Comparison of ENCODE assay signal across 16 cellular contexts in the genomic region with DNA sequence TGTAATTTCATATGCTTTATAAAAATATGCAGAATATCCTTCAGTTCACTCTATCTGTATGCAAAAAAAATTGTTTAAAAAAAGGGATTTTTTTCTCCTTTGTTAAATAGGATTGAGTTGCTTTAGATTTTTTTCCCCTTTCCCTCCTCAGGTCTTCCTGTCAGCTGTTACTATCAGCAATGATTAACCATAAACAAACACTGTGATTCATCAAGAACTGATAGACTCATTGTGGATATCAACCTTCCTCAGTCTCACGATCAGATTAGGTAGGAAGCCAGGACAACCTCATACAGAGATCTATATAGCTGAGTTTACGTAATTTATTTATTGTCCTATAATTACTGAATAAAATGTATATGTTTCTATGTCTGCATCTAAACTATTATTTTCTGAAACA.
DNase-seq lines count a peak whose midpoint lies in the region; ATAC-seq, FAIRE-seq and TF ChIP-seq lines count a peak whose summit lies in the region.
"Had no signal": no experiment of that assay in that cellular context is flagged by ENCODE, and none has a peak within 500 bp of the region (broad histone marks: within the 10 kb centered on the region; RNA-seq: fewer than 3 reads in every experiment).

No MANE protein-coding gene starts in this region.

- FAIRE-seq in D721Med (lab: Jason Lieb, UNC) (peak; percentile 21), HepG2 (lab: Jason Lieb, UNC) (peak; percentile 66)

- POLR2A ChIA-PET in HepG2 (lab: Yijun Ruan, JAX) (no interaction called here), OCI-LY7 (lab: Charles Lee) (no interaction called here)

- no peak for TF ChIP-seq POLR2A in HepG2 (IDR thresholded peaks at IDR 0.05; ENCODE audit: insufficient read depth in 1 of 2, low read depth in 2 of 2, low read length in 2 of 2)

- no peaks in the 10 kb centered on the region for H3K9me2 ChIP-seq in OCI-LY7 (ENCODE audit: insufficient read depth, low read length)

- CTCF ChIA-PET in HepG2 (lab: Yijun Ruan, JAX; ENCODE audit: low intra/inter-chr PET ratio, low total read pairs) (no interaction called here), OCI-LY7 (lab: Charles Lee; ENCODE audit: unreplicated experiment) (no interaction called here)

- H4K20me1 ChIP-seq in HepG2 (ENCODE audit: insufficient read depth, low read length) (no peaks in the 10 kb centered on the region), OCI-LY7 (ENCODE audit: insufficient read depth, low read length) (no peaks in the 10 kb centered on the region)

- H3K4me2 ChIP-seq in HepG2 (ENCODE audit: low read depth, low read length) = peak overlapping the region; percentile 29; the same call in 1 of the 2 replicates
- no peak overlapping the region for H3K4me2 ChIP-seq in OCI-LY7 (ENCODE audit: low read length)
- H3K4me2 ChIP-seq: GM23338 had no signal

- no peaks in the 10 kb centered on the region for H3K79me2 ChIP-seq in HepG2 (ENCODE audit: insufficient read depth, low read length)
- no peaks in the 10 kb centered on the region for H3K79me2 ChIP-seq in OCI-LY7 (ENCODE audit: insufficient read depth, low read depth, low read length)

- in situ Hi-C loops in HepG2 (cut with HindIII; ENCODE audit: extremely low pct_ligation_motif_present, low pct_unique_long_range_greater_than_20kb) = no loop called here

- TF ChIP-seq RAD21 in HepG2 (CRISPR knock-in tag; IDR thresholded peaks at IDR 0.05) = no peak

- H3K4me1 ChIP-seq in HepG2 (ENCODE audit: insufficient read depth, low read length) (peaks cover 19% of the 10 kb centered on the region), OCI-LY7 (ENCODE audit: insufficient read depth, low read length, poor library complexity, severe bottlenecking) (no peaks in the 10 kb centered on the region)
- H3K4me1 ChIP-seq: gastroesophageal sphincter had no signal

- DNase-seq in D721Med (ENCODE audit: insufficient read length, low spot score) = no peak
- peak; percentile 74 for DNase-seq in M059J (ENCODE audit: low read depth)
- peak; percentile 49 for DNase-seq in choroid plexus epithelial cell (ENCODE audit: low read depth)
- DNase-seq in HepG2 (ENCODE audit: low spot score) = peak; percentile 88
- no peak for DNase-seq in activated CD8-positive, alpha-beta memory T cell treated with anti-CD3 and anti-CD28 coated beads, Interleukin-2, amount 50 U/mL, for 48 hours
- DNase-seq in OCI-LY7 (ENCODE audit: low spot score) = no peak
- no peak for DNase-seq in AML-193 (lab: John Stamatoyannopoulos, UW)
- DNase-seq: activated effector memory CD4-positive, alpha-beta T cell treated with Interleukin-2 at 50 U/mL for 16 hours; DMS153; effector memory CD8-positive, alpha-beta T cell; NCI-H1105; ovary; stimulated activated naive CD4-positive, alpha-beta T cell treated with Interleukin-2 at 50 U/mL for 16 hours had no signal

- peak; percentile 100 for ATAC-seq in HepG2
- ATAC-seq in GM19324 (IDR thresholded peaks at IDR 0.05; ENCODE audit: low FRiP score, unreplicated experiment) = no peak
- ATAC-seq: effector memory CD8-positive, alpha-beta T cell; gastroesophageal sphincter; GM23338 had no signal

- H3K9ac ChIP-seq in HepG2 (ENCODE audit: insufficient read depth, low read depth, low read length) = 0 out of 2 replicates have a peak overlapping the region, but pooled peaks have one; percentile 40

- no peaks in the 10 kb centered on the region for H3K36me3 ChIP-seq in HepG2 (replicated peaks in 1 of 2; ENCODE audit: control insufficient read depth in 1 of 2, insufficient read depth in 2 of 2, low read length in 2 of 2)
- H3K36me3 ChIP-seq in OCI-LY7 (ENCODE audit: insufficient read depth, low read length) = no peaks in the 10 kb centered on the region
- H3K36me3 ChIP-seq: gastroesophageal sphincter, ovary had no signal

- H3K27me3 ChIP-seq in HepG2 (ENCODE audit: control insufficient read depth in 1 of 2, insufficient read depth in 2 of 2, low read length in 2 of 2) = no peaks in the 10 kb centered on the region
- H3K27me3 ChIP-seq: gastroesophageal sphincter, ovary had no signal

- WGBS in HepG2 (ENCODE audit: low lambda C conversion rate) = 40% methylated on average over 2 of the region's 2 CpGs

- BruUV-seq in HepG2 (replicated peaks; lab: Mats Ljungman, UMichigan) = no TSS peak
- no TSS peak for BruUV-seq in OCI-LY7 (replicated peaks; lab: Mats Ljungman, UMichigan)

- H3K9me3 ChIP-seq in HepG2 (ENCODE audit: low read length) = no peaks in the 10 kb centered on the region
- no peaks in the 10 kb centered on the region for H3K9me3 ChIP-seq in OCI-LY7 (ENCODE audit: low read length)
- H3K9me3 ChIP-seq: gastroesophageal sphincter, ovary had no signal

- TF ChIP-seq EP300 in HepG2 (IDR thresholded peaks at IDR 0.05; ENCODE audit: low read depth in 2 of 2, low read length in 2 of 2) (peak in 1 of 2 experiments; percentile 62; a peak in 2 of 4 replicates), HepG2 (CRISPR knock-in tag; IDR thresholded peaks at IDR 0.05; ENCODE audit: borderline replicate concordance) (no peak)

- TF ChIP-seq CTCF in D721Med (IDR thresholded peaks at IDR 0.05; ENCODE audit: insufficient read depth, missing control alignments) = no peak
- TF ChIP-seq CTCF in choroid plexus epithelial cell (conservative IDR thresholded peaks at IDR 0.05; ENCODE audit: low read depth, low read length) = no peak
- TF ChIP-seq CTCF in HepG2 (CRISPR knock-in tag; IDR thresholded peaks at IDR 0.05) = no peak
- TF ChIP-seq CTCF in OCI-LY7 (conservative IDR thresholded peaks at IDR 0.05; ENCODE audit: low read length) = no peak

- intact Hi-C loops in HepG2 (cut with micrococcal nuclease; ENCODE audit: unreplicated experiment) = no loop called here
- intact Hi-C loops in OCI-LY7 (cut with micrococcal nuclease; ENCODE audit: unreplicated experiment) = no loop called here

- H3K4me3 ChIP-seq in choroid plexus epithelial cell (ENCODE audit: low read depth, low read length) (no peak overlapping the region), HepG2 (replicated peaks in 1 of 3; ENCODE audit: insufficient read depth in 1 of 3, low read depth in 2 of 3, low read length in 3 of 3) (no peak overlapping the region; a peak in 1 of 6 replicates), OCI-LY7 (ENCODE audit: low read depth, low read length, poor library complexity, severe bottlenecking) (no peak overlapping the region)
- H3K4me3 ChIP-seq: gastroesophageal sphincter, GM23338, ovary had no signal

- H2AFZ ChIP-seq in HepG2 (ENCODE audit: low read length) = no peak overlapping the region
- no peak overlapping the region for H2AFZ ChIP-seq in OCI-LY7 (ENCODE audit: low read length)
- H2AFZ ChIP-seq: GM23338 had no signal

- H3K27ac ChIP-seq in HepG2 (ENCODE audit: extremely low read length, insufficient read depth, low read length) = peak overlapping the region; percentile 61
- H3K27ac ChIP-seq in OCI-LY7 (ENCODE audit: low read depth, low read length, poor library complexity, severe bottlenecking) = no peak overlapping the region
- H3K27ac ChIP-seq: gastroesophageal sphincter, ovary had no signal

TF ChIP-seq in HepG2, 621 proteins besides CTCF, POLR2A, EP300 and RAD21 (continues in another document):
- TF ChIP-seq SOX6 (IDR thresholded peaks at IDR 0.05) (no peak), SOX6 (CRISPR knock-in tag; IDR thresholded peaks at IDR 0.05) (peak; percentile 30; the same call in 1 of the 2 replicates), SAP130 (CRISPR knock-in tag; IDR thresholded peaks at IDR 0.05; ENCODE audit: low read depth) (peak; percentile 61), ZMYM4 (CRISPR knock-in tag; IDR thresholded peaks at IDR 0.05) (peak; percentile 74), KMT2B (CRISPR knock-in tag; IDR thresholded peaks at IDR 0.05) (0 out of 2 replicates have a peak, but pooled peaks have one; percentile 11), FOXJ3 (CRISPR knock-in tag; IDR thresholded peaks at IDR 0.05; ENCODE audit: borderline replicate concordance) (0 out of 2 replicates have a peak, but pooled peaks have one; percentile 21), ETV5 (CRISPR knock-in tag; IDR thresholded peaks at IDR 0.05; ENCODE audit: borderline replicate concordance) (peak; percentile 67; the same call in 1 of the 2 replicates)
- TF ChIP-seq, protein P1, sequence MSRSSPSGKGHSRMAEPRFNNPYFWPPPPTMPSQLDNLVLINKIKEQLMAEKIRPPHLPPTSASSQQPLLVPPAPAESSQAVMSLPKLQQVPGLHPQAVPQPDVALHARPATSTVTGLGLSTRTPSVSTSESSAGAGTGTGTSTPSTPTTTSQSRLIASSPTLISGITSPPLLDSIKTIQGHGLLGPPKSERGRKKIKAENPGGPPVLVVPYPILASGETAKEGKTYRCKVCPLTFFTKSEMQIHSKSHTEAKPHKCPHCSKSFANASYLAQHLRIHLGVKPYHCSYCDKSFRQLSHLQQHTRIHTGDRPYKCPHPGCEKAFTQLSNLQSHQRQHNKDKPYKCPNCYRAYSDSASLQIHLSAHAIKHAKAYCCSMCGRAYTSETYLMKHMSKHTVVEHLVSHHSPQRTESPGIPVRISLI (CRISPR knock-in tag; IDR thresholded peaks at IDR 0.05; ENCODE audit: borderline replicate concordance) = peak; percentile 21; the same call in 1 of the 2 replicates
- TF ChIP-seq, protein P2, sequence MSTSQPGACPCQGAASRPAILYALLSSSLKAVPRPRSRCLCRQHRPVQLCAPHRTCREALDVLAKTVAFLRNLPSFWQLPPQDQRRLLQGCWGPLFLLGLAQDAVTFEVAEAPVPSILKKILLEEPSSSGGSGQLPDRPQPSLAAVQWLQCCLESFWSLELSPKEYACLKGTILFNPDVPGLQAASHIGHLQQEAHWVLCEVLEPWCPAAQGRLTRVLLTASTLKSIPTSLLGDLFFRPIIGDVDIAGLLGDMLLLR (CRISPR knock-in tag; IDR thresholded peaks at IDR 0.05) = no peak
- TF ChIP-seq, protein P3, sequence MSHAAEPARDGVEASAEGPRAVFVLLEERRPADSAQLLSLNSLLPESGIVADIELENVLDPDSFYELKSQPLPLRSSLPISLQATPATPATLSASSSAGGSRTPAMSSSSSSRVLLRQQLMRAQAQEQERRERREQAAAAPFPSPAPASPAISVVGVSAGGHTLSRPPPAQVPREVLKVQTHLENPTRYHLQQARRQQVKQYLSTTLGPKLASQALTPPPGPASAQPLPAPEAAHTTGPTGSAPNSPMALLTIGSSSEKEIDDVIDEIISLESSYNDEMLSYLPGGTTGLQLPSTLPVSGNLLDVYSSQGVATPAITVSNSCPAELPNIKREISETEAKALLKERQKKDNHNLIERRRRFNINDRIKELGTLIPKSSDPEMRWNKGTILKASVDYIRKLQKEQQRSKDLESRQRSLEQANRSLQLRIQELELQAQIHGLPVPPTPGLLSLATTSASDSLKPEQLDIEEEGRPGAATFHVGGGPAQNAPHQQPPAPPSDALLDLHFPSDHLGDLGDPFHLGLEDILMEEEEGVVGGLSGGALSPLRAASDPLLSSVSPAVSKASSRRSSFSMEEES (CRISPR knock-in tag; IDR thresholded peaks at IDR 0.05) = peak; percentile 57; the same call in 1 of the 2 replicates

Comparison
In these comparisons a context has a peak if more than half of its experiments do, and no peak if none do; other contexts are left out.
1. DNase-seq: peak in M059J (single experiment), choroid plexus epithelial cell (single experiment) and HepG2 (single experiment); none in D721Med (single experiment), activated CD8-positive, alpha-beta memory T cell treated with anti-CD3 and anti-CD28 coated beads, Interleukin-2, amount 50 U/mL, for 48 hours (single experiment), OCI-LY7 (single experiment) and AML-193 (0 of 2).